Comparison of ENCODE assay signal across 20 cellular contexts in the genomic region with DNA sequence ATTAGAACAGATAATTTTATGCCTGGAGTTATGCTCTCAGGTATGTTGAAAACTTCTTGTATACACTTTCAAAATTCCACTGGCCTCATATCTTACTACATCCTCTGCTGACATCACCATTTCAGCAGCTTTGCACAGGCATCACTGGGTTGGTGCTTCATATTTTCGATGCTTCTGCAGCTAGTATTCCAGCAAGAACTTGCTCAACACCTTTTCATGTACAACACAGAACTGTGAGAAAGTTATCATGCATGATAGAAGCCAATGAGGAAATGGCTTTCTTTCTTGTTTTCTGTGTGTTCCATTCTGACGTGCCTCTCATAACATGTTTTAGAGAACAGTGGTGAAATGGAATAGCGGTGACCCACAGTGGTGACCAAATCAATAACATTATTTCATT. TPM values are rescaled to one million over a fixed set of nuclear protein-coding genes. Genes with fewer than 3 reads are reported as not detected.
DNase-seq lines count a peak whose midpoint lies in the region; ATAC-seq, FAIRE-seq and TF ChIP-seq lines count a peak whose summit lies in the region.
"Had no signal": no experiment of that assay in that cellular context is flagged by ENCODE, and none has a peak within 500 bp of the region (broad histone marks: within the 10 kb centered on the region; RNA-seq: fewer than 3 reads in every experiment).

No MANE protein-coding gene starts in this region.

- no peaks in the 10 kb centered on the region for H4K20me1 ChIP-seq in OCI-LY3 (ENCODE audit: insufficient read depth, low read length)
- H4K20me1 ChIP-seq in GM12878 (ENCODE audit: control insufficient read depth, insufficient read depth) = no peaks in the 10 kb centered on the region

- no peak for FAIRE-seq in GM12878 (lab: Jason Lieb, UNC)
- FAIRE-seq: endometrium had no signal

- in situ Hi-C loops in GM12878 (cut with MboI) = no loop called here

- no peak for TF ChIP-seq EP300 in GM12878 (IDR thresholded peaks at IDR 0.05; ENCODE audit: borderline replicate concordance in 1 of 2, control insufficient read depth in 1 of 2, low read depth in 2 of 2, low read length in 2 of 2)

- H3K4me1 ChIP-seq in OCI-LY3 (ENCODE audit: low read length) = peaks cover 13% of the 10 kb centered on the region
- H3K4me1 ChIP-seq in GM12878 (ENCODE audit: control insufficient read depth, insufficient read depth, low read length) = no peaks in the 10 kb centered on the region
- peaks cover 23 to 33% of the 10 kb centered on the region in 2 experiments for H3K4me1 ChIP-seq in neutrophil (ENCODE audit: control insufficient read depth in 1 of 2, insufficient read depth in 1 of 2, low read depth in 1 of 2, low read length in 1 of 2)
- H3K4me1 ChIP-seq: adrenal gland, uterus had no signal

- H3K27ac ChIP-seq in OCI-LY3 (ENCODE audit: low read length) (no peak overlapping the region), GM12878 (ENCODE audit: control insufficient read depth, insufficient read depth) (no peak overlapping the region), neutrophil (peak overlapping the region; percentile 53)
- H3K27ac ChIP-seq: adrenal gland, uterus had no signal

- POLR2A ChIA-PET in GM12878 (lab: Charles Lee) = no interaction called here
- POLR2A ChIA-PET in HEK293T (lab: Yijun Ruan, JAX) = no interaction called here

- H3K9me3 ChIP-seq in OCI-LY3 (ENCODE audit: insufficient read depth, low read length) (no peaks in the 10 kb centered on the region), GM12878 (replicated peaks; ENCODE audit: control insufficient read depth, insufficient read depth, low read length) (no peaks in the 10 kb centered on the region; the same call in 2 of the 3 replicates), neutrophil (no peaks in the 10 kb centered on the region)
- H3K9me3 ChIP-seq: adrenal gland, MG63, uterus had no signal

- no peak for TF ChIP-seq POLR2A in GM12878 (IDR thresholded peaks at IDR 0.05; ENCODE audit: low read depth, low read length)

- WGBS in GM12878 (ENCODE audit: insufficient coverage, insufficient replicate concordance, low lambda C conversion rate, missing lambda C conversion rate) = 80% methylated on average over 3 of the region's 3 CpGs

- H3K79me2 ChIP-seq in OCI-LY3 (ENCODE audit: low read length) (no peaks in the 10 kb centered on the region), GM12878 (ENCODE audit: control insufficient read depth, insufficient read depth, low read length) (no peaks in the 10 kb centered on the region)

- BruUV-seq in GM12878 (replicated peaks; lab: Mats Ljungman, UMichigan) = no TSS peak

- ATAC-seq in GM12878 (no peak; the same call in 1 of the 3 replicates), GM18519 (IDR thresholded peaks at IDR 0.05; ENCODE audit: low FRiP score, unreplicated experiment) (no peak)
- ATAC-seq: PC-3; stimulated activated memory B cell treated with anti-CD40 and anti-IgM and Interleukin-4, amounts not matched to agents 10 μg/mL and 1 μg/mL and 100 μg/mL, for 72 hours had no signal

- CTCF ChIA-PET in GM12878 (lab: Yijun Ruan, JAX) (interaction anchor here (0.7 to 3.7 kb wide), 2 partner anchors 81 to 193 kb away, joined by 3 to 34 read pairs; no protein-coding TSS in a partner anchor), HEK293T (lab: Yijun Ruan, JAX) (no interaction called here)

- TF ChIP-seq CTCF in OCI-LY3 (IDR thresholded peaks at IDR 0.05; ENCODE audit: low read depth, low read length) = no peak
- no peak for TF ChIP-seq CTCF in GM12878 (IDR thresholded peaks at IDR 0.05 in 2 of 3, conservative IDR thresholded peaks at IDR 0.05 in 1 of 3; ENCODE audit: control insufficient read depth in 2 of 3, extremely low read depth in 1 of 3, insufficient read depth in 1 of 3, low read depth in 3 of 3, low read length in 3 of 3)
- TF ChIP-seq CTCF in neutrophil (IDR thresholded peaks at IDR 0.05) = no peak

- no peak overlapping the region for H3K9ac ChIP-seq in OCI-LY3 (ENCODE audit: low read length)
- H3K9ac ChIP-seq in GM12878 (ENCODE audit: control insufficient read depth, insufficient read depth, low read length) = no peak overlapping the region

- H3K4me2 ChIP-seq in OCI-LY3 (ENCODE audit: low read length) (peak overlapping the region; percentile 26; the same call in 1 of the 2 replicates), GM12878 (ENCODE audit: control insufficient read depth, insufficient read depth) (no peak overlapping the region)

- H3K27me3 ChIP-seq in OCI-LY3 (ENCODE audit: low read depth, low read length) (no peaks in the 10 kb centered on the region), GM12878 (replicated peaks in 1 of 2; ENCODE audit: control insufficient read depth in 2 of 2, insufficient read depth in 2 of 2, low read length in 1 of 2) (no peaks in the 10 kb centered on the region), neutrophil (no peaks in the 10 kb centered on the region)
- H3K27me3 ChIP-seq: adrenal gland, MG63, uterus had no signal

- intact Hi-C loops in GM12878 (cut with micrococcal nuclease; ENCODE audit: unreplicated experiment) = loop anchor here (2.0 to 5.0 kb wide), 3 partner anchors 80 to 191 kb away; partner anchors contain the start of gene GBP4

- peak; percentile 28; the same call in 1 of the 2 replicates for TF ChIP-seq RAD21 in GM12878 (IDR thresholded peaks at IDR 0.05; ENCODE audit: insufficient read depth, low read depth, low read length)

- SMC1A ChIA-PET in GM12878 (lab: Charles Lee; ENCODE audit: uncharacterized antibody, unreplicated experiment) = interaction anchor here (0.6 to 1.8 kb wide), 2 partner anchors 192 to 278 kb away, joined by 3 to 6 read pairs; no protein-coding TSS in a partner anchor

- no peaks in the 10 kb centered on the region for H3K36me3 ChIP-seq in OCI-LY3 (replicated peaks; ENCODE audit: low read depth, low read length)
- H3K36me3 ChIP-seq in GM12878 (ENCODE audit: control insufficient read depth in 2 of 2, insufficient read depth in 2 of 2, low read length in 1 of 2) = no peaks in the 10 kb centered on the region
- H3K36me3 ChIP-seq in neutrophil = no peaks in the 10 kb centered on the region
- H3K36me3 ChIP-seq: adrenal gland, MG63, uterus had no signal

- DNase-seq in activated CD8-positive, alpha-beta memory T cell treated with anti-CD3 and anti-CD28 coated beads, Interleukin-2, amount 50 U/mL, for 4 hours = peak; percentile 23
- no peak for DNase-seq in activated CD8-positive, alpha-beta memory T cell treated with anti-CD3 and anti-CD28 coated beads, Interleukin-2, amount 50 U/mL, for 48 hours
- DNase-seq in GM12878 (ENCODE audit: low read depth, low spot score) (no peak), NAMALWA (ENCODE audit: low spot score) (no peak), HEK293T (ENCODE audit: extremely low spot score) (no peak)
- DNase-seq: adrenal gland, cerebellar nuclear complex, COR-L47, foreskin melanocyte, MG63, NCI-H2029 treated with DMSO at 0.1 percent for 48 hours, NCI-H526 treated with DMSO at 0.1 percent for 48 hours, PC-3, uterus had no signal

- H2AFZ ChIP-seq in OCI-LY3 (ENCODE audit: low read depth, low read length) (0 out of 2 replicates have a peak overlapping the region, but pooled peaks have one; percentile 70), GM12878 (ENCODE audit: control insufficient read depth, low read depth, low read length) (no peak overlapping the region)

- RAD21 ChIA-PET in GM12878 (lab: Charles Lee; ENCODE audit: unreplicated experiment) = no interaction called here

- no peak overlapping the region for H3K4me3 ChIP-seq in OCI-LY3 (ENCODE audit: low read length)
- H3K4me3 ChIP-seq in GM12878 = no peak overlapping the region
- no peak overlapping the region for H3K4me3 ChIP-seq in neutrophil (ENCODE audit: low read depth in 1 of 2, low read length in 1 of 2)
- H3K4me3 ChIP-seq: adrenal gland, MG63, uterus had no signal

TF ChIP-seq in GM12878, 131 proteins besides CTCF, POLR2A, EP300 and RAD21 (continues in another document):
- TF ChIP-seq, protein P1, sequence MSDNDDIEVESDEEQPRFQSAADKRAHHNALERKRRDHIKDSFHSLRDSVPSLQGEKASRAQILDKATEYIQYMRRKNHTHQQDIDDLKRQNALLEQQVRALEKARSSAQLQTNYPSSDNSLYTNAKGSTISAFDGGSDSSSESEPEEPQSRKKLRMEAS (IDR thresholded peaks at IDR 0.05; ENCODE audit: low read depth, low read length) = no peak
- TF ChIP-seq TAF1 (IDR thresholded peaks at IDR 0.05; ENCODE audit: borderline replicate concordance, low read depth, low read length) (no peak), KAT2A (conservative IDR thresholded peaks at IDR 0.05; ENCODE audit: control insufficient read depth, low read depth, low read length) (no peak), MTA3 (IDR thresholded peaks at IDR 0.05; ENCODE audit: borderline replicate concordance, low read length) (no peak), KLF5 (IDR thresholded peaks at IDR 0.05; ENCODE audit: partially characterized antibody) (no peak)

TF ChIP-seq in HEK293T, 16 proteins besides CTCF, POLR2A, EP300 and RAD21 (continues in another document):
- TF ChIP-seq HDGF (IDR thresholded peaks at IDR 0.05; ENCODE audit: borderline replicate concordance) (no peak), ELF4 (IDR thresholded peaks at IDR 0.05) (no peak), SP1 (IDR thresholded peaks at IDR 0.05) (no peak), NFRKB (IDR thresholded peaks at IDR 0.05) (no peak), ZNF384 (IDR thresholded peaks at IDR 0.05) (no peak)

RNA-seq across cellular contexts. Expression of gene GBP5, which starts 5.1 kb away (rescaled TPM):
- total RNA-seq in GM12878 (2013; cell fraction: nucleolus; rRNA removed) = 2.9 and 3.5 TPM in 2 replicates
- total RNA-seq in GM12878 (2014; rRNA removed) (0.17 and 0.60 TPM in 2 replicates), GM12878 (2014; rRNA removed; fragmentation: Illumina TruSeq; extraction: Trizol) (0.40 and 0.74 TPM in 2 replicates), GM12878 (2021) (0.44 and 0.56 TPM in 2 replicates)
- 1.3 TPM for polyA plus RNA-seq in GM12878 (2011; ENCODE audit: low read depth)
- polyA plus RNA-seq in GM12878 (2011; rRNA removed) (0.50 and 0.53 TPM in 2 replicates), GM12878 (2014; fragmentation: Illumina TruSeq; extraction: Trizol) (0.31 and 0.78 TPM in 2 replicates), GM12878 (2014; fragmentation: Nextera tagmentation; extraction: Ambion mirVana) (under 1 TPM; 0.29 to 0.55 TPM), GM12878 (2014; rRNA removed) (0.37 and 0.72 TPM in 2 replicates), GM12878 (2016; fragmentation: Nextera tagmentation; extraction: Ambion mirVana) (1 to 10 TPM in 1 of 2 experiments, under 1 TPM in 1; 0.35 to 1.0 TPM)
- 0.13 and 0.20 TPM in 2 replicates for polyA plus RNA-seq in GM12878 (2011; cell fraction: cytosol; rRNA removed)
- polyA plus RNA-seq in GM12878 (2011; cell fraction: nucleus; rRNA removed) = 0.51 TPM in 2 replicates
- 1.8 TPM in 2 replicates for polyA plus RNA-seq in GM12878 (2012)
- 0.26 and 0.73 TPM in 2 replicates for polyA minus RNA-seq in GM12878 (2011; rRNA and poly(A)+ RNA removed)
- not detected in 2 replicates for polyA minus RNA-seq in GM12878 (2011; cell fraction: cytosol; rRNA and poly(A)+ RNA removed)
- 0.19 and 0.36 TPM in 2 replicates for polyA minus RNA-seq in GM12878 (2011; cell fraction: nucleus; rRNA and poly(A)+ RNA removed)
- total RNA-seq: PC-3, SK-MEL-5 had no signal
